In genomic region chr3:183008303-183008702, GRCh38 we compare ENCODE assay signal across 2 cellular contexts.
TF ChIP-seq lines count a peak whose summit lies in the region.

No MANE protein-coding gene starts in this region.

TF ChIP-seq in GM23338, 12 proteins besides CTCF, POLR2A, EP300 and RAD21:
- TF ChIP-seq ZNF462 (CRISPR knock-in tag; IDR thresholded peaks at IDR 0.05) (no peak), STAT1 (IDR thresholded peaks at IDR 0.05; ENCODE audit: unreplicated experiment) (no peak), ETS1 (IDR thresholded peaks at IDR 0.05) (no peak), ZNF331 (CRISPR knock-in tag; IDR thresholded peaks at IDR 0.05; ENCODE audit: low read depth) (no peak), REST (IDR thresholded peaks at IDR 0.05; ENCODE audit: unreplicated experiment) (no peak), CREB1 (CRISPR knock-in tag; IDR thresholded peaks at IDR 0.05; ENCODE audit: low read depth) (no peak), EZH2phosphoT487 (IDR thresholded peaks at IDR 0.05; ENCODE audit: unreplicated experiment) (no peak), NANOG (IDR thresholded peaks at IDR 0.05; ENCODE audit: borderline replicate concordance) (no peak), ZNF114 (CRISPR knock-in tag; IDR thresholded peaks at IDR 0.05) (no peak)
TF ChIP-seq in GM23338: peak in this region for 0.

TF ChIP-seq in IMR-90, 13 proteins besides CTCF, POLR2A, EP300 and RAD21:
- TF ChIP-seq ELK1 (IDR thresholded peaks at IDR 0.05; ENCODE audit: borderline replicate concordance, low read depth, low read length) (no peak), SMC3 (IDR thresholded peaks at IDR 0.05; ENCODE audit: low read depth, low read length) (no peak), FOS (IDR thresholded peaks at IDR 0.05; ENCODE audit: low read depth, low read length) (no peak), MAFK (IDR thresholded peaks at IDR 0.05; ENCODE audit: low read depth, low read length) (no peak), USF2 (IDR thresholded peaks at IDR 0.05; ENCODE audit: low read depth, low read length) (no peak), MXI1 (IDR thresholded peaks at IDR 0.05; ENCODE audit: borderline replicate concordance, low read depth, low read length) (no peak), RFX5 (IDR thresholded peaks at IDR 0.05; ENCODE audit: low read depth, low read length) (no peak), RCOR1 (IDR thresholded peaks at IDR 0.05; ENCODE audit: insufficient replicate concordance, low read length) (no peak), BHLHE40 (IDR thresholded peaks at IDR 0.05; ENCODE audit: low read depth, low read length) (no peak), MAZ (IDR thresholded peaks at IDR 0.05; ENCODE audit: borderline replicate concordance, low read depth, low read length) (no peak), NFE2L2 (IDR thresholded peaks at IDR 0.05; ENCODE audit: low read depth, low read length) (no peak), CHD1 (IDR thresholded peaks at IDR 0.05; ENCODE audit: low read depth, low read length) (no peak), CEBPB (IDR thresholded peaks at IDR 0.05; ENCODE audit: low read depth, low read length) (no peak)
TF ChIP-seq in IMR-90: peak in this region for 0.
